In the genomic region with DNA sequence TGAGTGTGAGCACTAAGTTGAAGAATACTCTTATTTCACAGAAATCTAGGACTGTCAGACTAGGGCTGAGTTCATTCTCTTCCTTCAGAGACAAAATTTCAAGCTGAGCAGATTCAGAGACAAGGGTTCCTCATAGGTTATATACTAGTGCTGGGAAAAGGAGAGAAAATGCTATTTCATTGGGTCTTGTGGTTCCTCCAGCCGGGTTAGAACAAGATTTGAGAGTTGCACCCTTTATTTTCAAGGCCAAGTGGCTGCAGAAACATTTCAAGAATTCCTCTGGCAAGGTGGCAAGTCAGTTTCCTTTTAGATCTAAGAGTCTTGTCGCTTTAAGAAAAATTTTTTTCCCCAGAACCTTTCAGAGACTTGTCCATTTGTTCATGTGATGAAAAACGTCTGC, we compare ENCODE assay signal across 15 cellular contexts. TPM values are rescaled to one million over a fixed set of nuclear protein-coding genes. Genes with fewer than 3 reads are reported as not detected.
"Had no signal": no experiment of that assay in that cellular context is flagged by ENCODE, and none has a peak within 500 bp of the region (broad histone marks: within the 10 kb centered on the region; RNA-seq: fewer than 3 reads in every experiment).

No MANE protein-coding gene starts in this region.

- H3K27me3 Mint-ChIP-seq: activated naive CD8-positive, alpha-beta T cell treated with anti-CD3 and anti-CD28 coated beads, Interleukin-2, amount 10 ng/mL, durations not matched to agents 7 days and 5 days; activated T-helper 17 cell treated with anti-CD3 and anti-CD28 coated beads, Interleukin-2, amount 50 U/mL, for 72 hours; type B pancreatic cell had no signal

- ATAC-seq: heart right ventricle had no signal

- H3K27ac ChIP-seq: cardiac muscle cell, heart right ventricle had no signal

- H3K4me1 Mint-ChIP-seq: neural crest cell had no signal

- H3K4me3 Mint-ChIP-seq: activated naive CD8-positive, alpha-beta T cell treated with anti-CD3 and anti-CD28 coated beads, Interleukin-2, amount 10 ng/mL, durations not matched to agents 7 days and 5 days; activated T-helper 17 cell treated with anti-CD3 and anti-CD28 coated beads, Interleukin-2, amount 50 U/mL, for 72 hours; neural crest cell; type B pancreatic cell had no signal

- H3K4me3 ChIP-seq: cardiac muscle cell, heart right ventricle had no signal

- H3K9me3 ChIP-seq: heart right ventricle had no signal

- DNase-seq: activated CD4-positive, CD25-positive, alpha-beta regulatory T cell; activated CD8-positive, alpha-beta memory T cell treated with anti-CD3 and anti-CD28 coated beads, Interleukin-2, amount 50 U/mL, for 4 hours; activated naive CD8-positive, alpha-beta T cell treated with anti-CD3 and anti-CD28 coated beads, Interleukin-2, amount 10 ng/mL, durations not matched to agents 7 days and 5 days; aorta; heart right ventricle; islet precursor cell; stimulated activated CD4-positive, alpha-beta T cell treated with anti-CD3 and anti-CD28 coated beads, Interleukin-15, amount 100 ng/mL, for 24 hours; stimulated activated CD4-positive, alpha-beta T cell treated with anti-CD3 and anti-CD28 coated beads, Interleukin-4, amount 100 ng/mL, for 24 hours had no signal

- FAIRE-seq: frontal cortex had no signal

- H3K27ac Mint-ChIP-seq: activated naive CD8-positive, alpha-beta T cell treated with anti-CD3 and anti-CD28 coated beads, Interleukin-2, amount 10 ng/mL, durations not matched to agents 7 days and 5 days had no signal

- H3K27me3 ChIP-seq: cardiac muscle cell, heart right ventricle had no signal

- H3K9me3 Mint-ChIP-seq: activated naive CD8-positive, alpha-beta T cell treated with anti-CD3 and anti-CD28 coated beads, Interleukin-2, amount 10 ng/mL, durations not matched to agents 7 days and 5 days; activated T-helper 17 cell treated with anti-CD3 and anti-CD28 coated beads, Interleukin-2, amount 50 U/mL, for 72 hours; neural crest cell; type B pancreatic cell had no signal

RNA-seq across cellular contexts. Expression of a gene that starts 29.0 kb away (rescaled TPM):
- total RNA-seq: myocyte had no signal

RNA-seq across cellular contexts. Expression of a gene that starts 37.3 kb away (rescaled TPM):
- total RNA-seq: cardiac muscle cell, frontal cortex, myocyte, neural crest cell, osteocyte had no signal
